Comparison of ENCODE assay signal across 7 cellular contexts in the genomic region with DNA sequence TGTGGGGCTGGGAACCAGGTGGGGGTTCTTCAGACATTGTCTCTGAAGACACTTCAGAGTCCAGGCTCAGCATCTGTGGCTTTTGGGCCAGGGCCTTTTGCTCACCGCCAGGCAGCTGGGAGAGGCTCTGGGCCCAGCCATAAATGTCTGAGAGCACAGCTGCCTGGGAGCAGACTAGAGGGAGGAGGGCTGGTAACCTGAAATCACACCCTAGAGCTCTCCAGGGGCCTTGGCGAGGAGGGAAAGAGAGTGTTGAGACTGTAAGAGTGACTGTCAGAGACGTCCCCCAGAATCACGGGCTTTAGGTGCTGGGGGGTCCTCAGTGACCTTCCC. TPM values are rescaled to one million over a fixed set of nuclear protein-coding genes. Genes with fewer than 3 reads are reported as not detected.
DNase-seq lines count a peak whose midpoint lies in the region; ATAC-seq, FAIRE-seq and TF ChIP-seq lines count a peak whose summit lies in the region.

No MANE protein-coding gene starts in this region.

- H3K4me1 ChIP-seq in small intestine (ENCODE audit: control insufficient read depth in 2 of 2, insufficient read depth in 1 of 2, low read depth in 1 of 2, low read length in 1 of 2), result no peaks in the 10 kb centered on the region

- no peaks in the 10 kb centered on the region for H3K27me3 ChIP-seq in small intestine (ENCODE audit: control insufficient read depth in 2 of 2, insufficient read depth in 2 of 2, low read length in 2 of 2)

- CTCF ChIA-PET in RWPE1 (lab: Yijun Ruan, JAX), result no interaction called here

- WGBS in small intestine, 3 donors, result 7 to 13% (median 10%) methylated on average over 4 of the region's 4 CpGs

- DNase-seq in RWPE1 (ENCODE audit: low spot score) (no peak), fibroblast of peridontal ligament (ENCODE audit: extremely low read depth) (peak; percentile 5), small intestine (no peak), NCI-H82 (lab: John Stamatoyannopoulos, UW) (no peak), NCI-H526 (lab: John Stamatoyannopoulos, UW) (no peak)
- no peak for DNase-seq in activated CD4-positive, alpha-beta T cell treated with anti-CD3 and anti-CD28 coated beads for 48 hours

- TF ChIP-seq CTCF in RWPE1 (conservative IDR thresholded peaks at IDR 0.05; ENCODE audit: low read depth), result no peak

- no peak for FAIRE-seq in small intestine (lab: Jason Lieb, UNC)

- peak overlapping the region; percentile 97 for H3K27ac ChIP-seq in RWPE1
- H3K27ac ChIP-seq in small intestine (ENCODE audit: low read depth in 1 of 2, low read length in 1 of 2), result peak overlapping the region; percentile 84 to 96

- H3K36me3 ChIP-seq in small intestine (ENCODE audit: control insufficient read depth in 2 of 2, insufficient read depth in 2 of 2, low read length in 2 of 2), result peaks cover 5 to 10% of the 10 kb centered on the region in 2 donors

- POLR2A ChIA-PET in RWPE1 (lab: Yijun Ruan, JAX; ENCODE audit: low non-redundant PET), result interaction anchor here (0.5 kb wide), 1 partner anchor 227 kb away, joined by 3 read pairs; no protein-coding TSS in a partner anchor

- peak overlapping the region in 1 of 2 donors; percentile 73 for H3K4me3 ChIP-seq in small intestine (ENCODE audit: low read depth in 1 of 2, low read length in 2 of 2)

- no peaks in the 10 kb centered on the region for H3K9me3 ChIP-seq in small intestine (ENCODE audit: control insufficient read depth, low read depth)

- ATAC-seq in GM21786 (IDR thresholded peaks at IDR 0.05; ENCODE audit: unreplicated experiment), result peak; percentile 3

RNA-seq across cellular contexts. Expression of a gene that starts 4.1 kb away (rescaled TPM):
- polyA plus RNA-seq in small intestine, result 10 to 100 TPM; 63.1 to 84.6 (median 70.8) TPM

RNA-seq across cellular contexts. Expression of a gene that starts 11.0 kb away (rescaled TPM):
- 10 to 100 TPM; 23.6 to 94.6 (median 90.8) TPM for polyA plus RNA-seq in small intestine

RNA-seq across cellular contexts. Expression of a gene that starts 19.3 kb away (rescaled TPM):
- under 1 TPM in 1 of 3 donors, not detected in 2; 0.36 TPM for polyA plus RNA-seq in small intestine

RNA-seq across cellular contexts. Expression of a gene that starts 55.0 kb away (rescaled TPM):
- 10 to 100 TPM; 23.0 to 55.5 (median 44.6) TPM for polyA plus RNA-seq in small intestine
